ENCODE assay signal across 22 cellular contexts in the genomic region with DNA sequence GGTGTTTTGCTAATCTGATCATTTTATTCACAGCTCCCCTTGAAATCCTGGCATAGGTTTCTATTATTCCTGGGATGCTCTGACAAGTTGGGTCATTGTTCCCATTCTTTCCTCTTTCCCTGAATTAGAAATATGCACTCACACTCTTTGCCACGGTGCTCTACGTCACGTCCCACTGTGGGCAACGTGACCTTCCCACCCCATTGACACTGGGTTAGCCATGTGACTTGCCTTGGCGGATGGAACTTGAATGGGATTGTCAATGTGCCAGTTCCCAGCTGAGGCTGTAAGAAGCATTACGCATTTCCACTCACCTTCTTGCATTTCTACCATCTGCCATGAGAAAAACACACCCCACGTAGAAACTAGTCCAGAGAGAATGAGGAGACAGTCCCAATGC.
"Had no signal": no experiment of that assay in that cellular context is flagged by ENCODE, and none has a peak within 500 bp of the region (broad histone marks: within the 10 kb centered on the region; RNA-seq: fewer than 3 reads in every experiment).

No MANE protein-coding gene starts in this region.

- H3K9me3 ChIP-seq: MG63 had no signal

- ATAC-seq: Panc1, PC-3, SK-N-SH treated with all-trans-retinoic acid at 6 μM for 48 hours had no signal

- DNase-seq: IMR-90, Karpas-422, KG1, MG63, NCI-H1092, NCI-H1105 treated with DMSO at 0.1 percent for 48 hours, NCI-H1417 treated with DMSO at 0.1 percent for 48 hours, NCI-H146, NCI-H1694 treated with DMSO at 0.1 percent for 48 hours, NCI-H1930, NCI-H2081, NCI-H2107, NCI-H345, NCI-H446 treated with DMSO at 0.1 percent for 48 hours, NCI-H510A treated with DMSO at 0.1 percent for 48 hours, NCI-H69, NCI-H774, PC-3, SHP77 had no signal

- H3K4me3 ChIP-seq: MG63 had no signal

- H3K27me3 ChIP-seq: MG63 had no signal

- H3K27ac ChIP-seq: RWPE1 had no signal

- H3K36me3 ChIP-seq: MG63 had no signal
